In the genomic region with DNA sequence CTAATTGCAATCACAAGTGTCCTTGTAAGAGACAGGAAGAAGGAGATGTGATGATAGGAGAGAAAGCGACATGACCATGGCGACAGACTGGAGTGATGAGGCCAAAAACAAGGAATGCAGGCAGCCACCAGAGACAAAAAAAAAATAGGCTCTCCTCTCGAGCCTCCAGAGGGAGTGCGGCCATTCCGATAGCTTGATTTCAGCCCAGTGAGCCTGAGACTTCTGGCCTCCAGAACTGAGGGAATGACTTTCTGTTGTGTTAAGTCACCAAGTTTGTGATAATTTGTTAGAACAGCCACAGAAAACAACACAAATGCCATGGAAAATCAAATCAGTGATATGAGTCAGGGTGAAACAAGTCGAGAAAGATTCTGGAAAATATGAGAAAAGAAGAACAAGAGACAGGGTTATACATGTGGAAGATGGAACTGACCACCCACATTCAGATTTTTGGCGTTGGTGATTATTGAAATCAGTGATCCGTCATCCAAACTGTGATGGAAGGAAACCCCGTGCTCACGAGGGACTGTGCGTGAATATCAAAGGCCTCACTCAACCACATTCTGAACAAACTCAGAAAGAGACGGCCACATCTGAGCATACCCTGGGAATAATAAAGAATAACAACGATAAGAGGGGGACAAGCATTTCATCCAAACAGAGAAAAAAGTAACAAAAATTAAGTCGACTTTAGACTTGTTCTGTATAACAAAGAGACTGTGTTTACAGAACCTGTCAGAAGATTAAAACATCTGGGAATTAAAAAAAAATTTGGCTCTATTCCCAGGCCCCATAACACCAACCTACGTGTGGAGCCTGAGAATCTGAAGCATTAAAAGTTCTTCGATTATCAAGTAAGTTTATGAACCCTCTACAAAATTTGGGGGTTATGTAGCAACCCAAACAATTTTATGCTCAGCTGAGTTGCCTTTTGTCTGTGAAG, we compare ENCODE assay signal across 1 cellular context.
TF ChIP-seq lines count a peak whose summit lies in the region.

No MANE protein-coding gene starts in this region.

TF ChIP-seq in H1, 55 proteins besides CTCF, POLR2A, EP300 and RAD21:
- TF ChIP-seq BACH1 (IDR thresholded peaks at IDR 0.05; ENCODE audit: low read length) = no peak
- no peak for TF ChIP-seq USF2 (IDR thresholded peaks at IDR 0.05; ENCODE audit: low read length)
- TF ChIP-seq TAF1 (IDR thresholded peaks at IDR 0.05; ENCODE audit: low read depth, low read length) = no peak
- TF ChIP-seq CHD2 (IDR thresholded peaks at IDR 0.05; ENCODE audit: low read length) = no peak
- TF ChIP-seq SIRT6 (IDR thresholded peaks at IDR 0.05; ENCODE audit: low read length) = no peak
- no peak for TF ChIP-seq CBX8 (IDR thresholded peaks at IDR 0.05; ENCODE audit: borderline replicate concordance, low read depth, low read length)
- TF ChIP-seq SUZ12 (IDR thresholded peaks at IDR 0.05; ENCODE audit: low read length) = no peak
- TF ChIP-seq EZH2 (IDR thresholded peaks at IDR 0.05; ENCODE audit: low read depth, low read length, severe bottlenecking) = no peak
- no peak for TF ChIP-seq YY1 (IDR thresholded peaks at IDR 0.05; ENCODE audit: low read depth, low read length)
- no peak for TF ChIP-seq SAP30 (IDR thresholded peaks at IDR 0.05; ENCODE audit: insufficient read depth, insufficient replicate concordance, low read length)
- TF ChIP-seq GABPA (IDR thresholded peaks at IDR 0.05; ENCODE audit: borderline replicate concordance, insufficient read depth, low read length) = no peak
- no peak for TF ChIP-seq RFX5 (IDR thresholded peaks at IDR 0.05; ENCODE audit: borderline replicate concordance, low read depth, low read length)
- no peak for TF ChIP-seq ASH2L (IDR thresholded peaks at IDR 0.05; ENCODE audit: low read length)
- TF ChIP-seq EGR1 (IDR thresholded peaks at IDR 0.05; ENCODE audit: borderline replicate concordance, low read depth, low read length) = no peak
